ENCODE assay signal across 16 cellular contexts in genomic region chr18:48920408-48921038, GRCh38. TPM values are rescaled to one million over a fixed set of nuclear protein-coding genes. Genes with fewer than 3 reads are reported as not detected.
A peak's percentile ranks its signal among the peaks of the same experiment; 100 is the strongest.
DNase-seq lines count a peak whose midpoint lies in the region; ATAC-seq and TF ChIP-seq lines count a peak whose summit lies in the region.
"Had no signal": no experiment of that assay in that cellular context is flagged by ENCODE, and none has a peak within 500 bp of the region (broad histone marks: within the 10 kb centered on the region; RNA-seq: fewer than 3 reads in every experiment).

No MANE protein-coding gene starts in this region.

- TF ChIP-seq RAD21 in IMR-90 (IDR thresholded peaks at IDR 0.05; ENCODE audit: low read length), result no peak

- H2BK5ac ChIP-seq in IMR-90 (ENCODE audit: low read depth, low read length, poor library complexity, severe bottlenecking), result no peak overlapping the region

- peaks cover 53% of the 10 kb centered on the region for H3K79me2 ChIP-seq in GM23338 (replicated peaks; ENCODE audit: insufficient read depth)

- H3K27ac Mint-ChIP-seq in nephron progenitor cell (no peak overlapping the region), GM23338 (no peak overlapping the region)
- H3K27ac Mint-ChIP-seq: activated B cell treated with CpG ODN at 0.5 μM for 24 hours had no signal

- dilution Hi-C loops in IMR-90 (cut with HindIII; ENCODE audit: low sequenced_read_pairs, unreplicated experiment), result no loop called here

- H3K4me1 ChIP-seq in A673 (ENCODE audit: insufficient read depth, low read length, poor library complexity, severe bottlenecking) (peaks cover 35% of the 10 kb centered on the region), IMR-90 (ENCODE audit: control insufficient read depth, insufficient read depth, low read length) (peaks cover 38% of the 10 kb centered on the region), GM23338 (ENCODE audit: insufficient read depth) (peaks cover 24% of the 10 kb centered on the region)

- H2AK5ac ChIP-seq in IMR-90 (ENCODE audit: low read depth, low read length), result peak overlapping the region; percentile 42; the same call in 1 of the 2 replicates

- ATAC-seq in IMR-90 (ENCODE audit: low read depth), result no peak
- ATAC-seq in HG03571 (IDR thresholded peaks at IDR 0.05; ENCODE audit: unreplicated experiment), result no peak
- ATAC-seq in HG03521 (IDR thresholded peaks at IDR 0.05; ENCODE audit: unreplicated experiment), result no peak
- no peak for ATAC-seq in GM23338
- ATAC-seq in GM21528 (IDR thresholded peaks at IDR 0.05; ENCODE audit: low FRiP score, unreplicated experiment), result no peak
- ATAC-seq: left lung had no signal

- H3K4me2 ChIP-seq in IMR-90 (ENCODE audit: low read depth, low read length) (no peak overlapping the region), GM23338 (no peak overlapping the region)

- no peak overlapping the region for H2BK120ac ChIP-seq in IMR-90 (ENCODE audit: low read depth, low read length)

- CTCF ChIA-PET in A673 (lab: Charles Lee), result no interaction called here
- CTCF ChIA-PET in IMR-90 (lab: Yijun Ruan, JAX), result interaction anchor here (0.6 kb wide), 1 partner anchor 228 kb away, joined by 3 read pairs; no protein-coding TSS in a partner anchor

- H3K9me2 ChIP-seq in GM23338 (ENCODE audit: insufficient read depth), result no peaks in the 10 kb centered on the region

- H3F3A ChIP-seq in GM23338 (replicated peaks; ENCODE audit: low read depth), result peaks cover 19% of the 10 kb centered on the region

- H3K4me1 Mint-ChIP-seq in nephron progenitor cell (peaks cover 87% of the 10 kb centered on the region), GM23338 (peaks cover 50% of the 10 kb centered on the region)

- H3K36me3 ChIP-seq in A673 (ENCODE audit: insufficient read depth, low read length, poor library complexity, severe bottlenecking) (peaks cover 9% of the 10 kb centered on the region), IMR-90 (ENCODE audit: control insufficient read depth, insufficient read depth, low read length) (peaks cover 25% of the 10 kb centered on the region), GM23338 (ENCODE audit: insufficient read depth) (no peaks in the 10 kb centered on the region)

- peak overlapping the region; percentile 63; the same call in 1 of the 2 replicates for H3K23ac ChIP-seq in IMR-90 (ENCODE audit: low read depth, low read length)

- no peak overlapping the region for H3K56ac ChIP-seq in IMR-90 (ENCODE audit: extremely low read depth, insufficient read depth, low read length)

- peak overlapping the region; percentile 27; the same call in 1 of the 2 replicates for H3K4ac ChIP-seq in IMR-90 (ENCODE audit: low read depth, low read length)

- H3K9me1 ChIP-seq in IMR-90 (ENCODE audit: insufficient read depth, low read length), result peaks cover 27% of the 10 kb centered on the region

- H2AFZ ChIP-seq in IMR-90 (replicated peaks; ENCODE audit: low read length, poor library complexity) (no peak overlapping the region), GM23338 (no peak overlapping the region)

- H3K36me3 Mint-ChIP-seq in nephron progenitor cell (ENCODE audit: low read depth), result peaks cover 22% of the 10 kb centered on the region
- H3K36me3 Mint-ChIP-seq in GM23338 (ENCODE audit: low read depth), result peaks cover 34% of the 10 kb centered on the region

- H3K9me3 Mint-ChIP-seq in nephron progenitor cell (no peaks in the 10 kb centered on the region), GM23338 (0 out of 3 replicates have a peak, but pooled peaks cover 3% of the 10 kb centered on the region)
- H3K9me3 Mint-ChIP-seq: activated B cell treated with CpG ODN at 0.5 μM for 24 hours had no signal

- no peak for TF ChIP-seq POLR2A in IMR-90 (IDR thresholded peaks at IDR 0.05; ENCODE audit: low read depth, low read length)

- POLR2A ChIA-PET in A673 (lab: Charles Lee; ENCODE audit: low non-redundant PET) (no interaction called here), IMR-90 (lab: Charles Lee; ENCODE audit: unreplicated experiment) (interaction anchor here (0.7 kb wide), 1 partner anchor 153 kb away, joined by 10 read pairs; no protein-coding TSS in a partner anchor)

- H3K27ac ChIP-seq in A673 (ENCODE audit: low read depth, low read length, poor library complexity, severe bottlenecking) (peak overlapping the region; percentile 31), IMR-90 (ENCODE audit: insufficient read depth, low read length) (no peak overlapping the region), coronary artery (peak overlapping the region; percentile 38 to 39), GM23338 (ENCODE audit: low read depth) (no peak overlapping the region)
- H3K27ac ChIP-seq: HL-60, left lung had no signal

- DNase-seq in A673 (ENCODE audit: low spot score) (no peak), IMR-90 (no peak), coronary artery (ENCODE audit: low spot score) (peak; percentile 69), nephron progenitor cell (no peak), GM23338 (ENCODE audit: low spot score) (no peak)
- DNase-seq: activated B cell treated with CpG ODN at 0.5 μM for 24 hours; activated T-cell treated with anti-CD3 and anti-CD28 coated beads, Interleukin-2, amount 50 U/mL, for 1 hour; left lung; NCI-H2081; occipital lobe; stimulated activated CD4-positive, alpha-beta T cell treated with anti-CD3 and anti-CD28 coated beads, Interleukin-15, amount 100 ng/mL, for 24 hours had no signal

- H3K27me3 ChIP-seq in A673 (replicated peaks; ENCODE audit: insufficient read depth, low read depth, low read length, poor library complexity), result no peaks in the 10 kb centered on the region
- H3K27me3 ChIP-seq in IMR-90 (ENCODE audit: control insufficient read depth, insufficient read depth, low read length), result no peaks in the 10 kb centered on the region
- H3K27me3 ChIP-seq in GM23338 (ENCODE audit: insufficient read depth), result no peaks in the 10 kb centered on the region
- H3K27me3 ChIP-seq: left lung had no signal

- intact Hi-C loops in A673 (cut with micrococcal nuclease; ENCODE audit: unreplicated experiment) (no loop called here), IMR-90 (cut with micrococcal nuclease) (no loop called here)

- H4K91ac ChIP-seq in IMR-90 (ENCODE audit: insufficient read depth, low read depth, low read length), result no peak overlapping the region

- no peak overlapping the region for H2BK20ac ChIP-seq in IMR-90 (ENCODE audit: low read depth, low read length)

- H3K4me3 Mint-ChIP-seq in nephron progenitor cell, result peak overlapping the region; percentile 41
- H3K4me3 Mint-ChIP-seq in GM23338, result no peak overlapping the region
- H3K4me3 Mint-ChIP-seq: activated B cell treated with CpG ODN at 0.5 μM for 24 hours, B cell had no signal

- H3K27me3 Mint-ChIP-seq in nephron progenitor cell (ENCODE audit: low read depth, poor library complexity), result no peaks in the 10 kb centered on the region
- peaks cover 15% of the 10 kb centered on the region for H3K27me3 Mint-ChIP-seq in GM23338 (ENCODE audit: insufficient read depth, low read depth, poor library complexity)
- H3K27me3 Mint-ChIP-seq: activated B cell treated with CpG ODN at 0.5 μM for 24 hours, B cell had no signal

- H3K79me1 ChIP-seq in IMR-90 (ENCODE audit: low read depth in 1 of 2, low read length in 2 of 2), result peaks cover 13 to 84% of the 10 kb centered on the region in 2 experiments; a peak in 3 of 4 replicates

- H3K9me3 ChIP-seq in A673 (ENCODE audit: low read depth, low read length, poor library complexity, severe bottlenecking) (no peaks in the 10 kb centered on the region), IMR-90 (ENCODE audit: control insufficient read depth, insufficient read depth, low read length) (no peaks in the 10 kb centered on the region)
- H3K9me3 ChIP-seq: left lung had no signal

- BruUV-seq in A673 (replicated peaks; lab: Mats Ljungman, UMichigan) (no TSS peak), IMR-90 (replicated peaks; lab: Mats Ljungman, UMichigan) (TSS peak; percentile 58)

- 64% methylated on average over 4 of the region's 16 CpGs; no CpG with 5 or more reads in 1 of the 2 experiments for WGBS in IMR-90 (ENCODE audit: extremely low coverage in 2 of 2, insufficient read length in 1 of 2), 2 experiments

- no peak overlapping the region for H3K14ac ChIP-seq in IMR-90 (replicated peaks; ENCODE audit: low read depth, low read length)

- in situ Hi-C loops in IMR-90 (cut with MboI; ENCODE audit: low sequenced_read_pairs), result no loop called here

- no peak overlapping the region for H4K5ac ChIP-seq in IMR-90 (ENCODE audit: low read depth, low read length)

- H2AK9ac ChIP-seq in IMR-90 (replicated peaks; ENCODE audit: low read depth, low read length, poor library complexity), result no peak overlapping the region

- H2BK15ac ChIP-seq in IMR-90 (ENCODE audit: low read depth, low read length), result no peak overlapping the region

- H3K4me3 ChIP-seq in A673 (ENCODE audit: low read depth, low read length, poor library complexity, severe bottlenecking) (no peak overlapping the region), IMR-90 (ENCODE audit: insufficient read depth, low read depth, low read length) (no peak overlapping the region), coronary artery (no peak overlapping the region), GM23338 (no peak overlapping the region)
- H3K4me3 ChIP-seq: left lung had no signal

- no peak overlapping the region for H3K9ac ChIP-seq in IMR-90 (ENCODE audit: low read depth, low read length)

- no peak for TF ChIP-seq CTCF in A673 (conservative IDR thresholded peaks at IDR 0.05; ENCODE audit: low read depth, low read length)
- TF ChIP-seq CTCF in IMR-90 (conservative IDR thresholded peaks at IDR 0.05; ENCODE audit: low read depth, low read length), result no peak
- TF ChIP-seq CTCF in coronary artery (IDR thresholded peaks at IDR 0.05), result no peak
- no peak for TF ChIP-seq CTCF in nephron progenitor cell (IDR thresholded peaks at IDR 0.05)
- TF ChIP-seq CTCF in GM23338 (conservative IDR thresholded peaks at IDR 0.05; ENCODE audit: low read depth in 2 of 2), result no peak

- H4K8ac ChIP-seq in IMR-90 (ENCODE audit: low read depth in 2 of 2, low read length in 2 of 2), result no peak overlapping the region; a peak in 1 of 4 replicates

- H4K20me1 ChIP-seq in IMR-90 (ENCODE audit: insufficient read depth, low read length) (peaks cover 43% of the 10 kb centered on the region), GM23338 (replicated peaks; ENCODE audit: insufficient read depth) (peaks cover 28% of the 10 kb centered on the region)

- no peak overlapping the region for H3K18ac ChIP-seq in IMR-90 (ENCODE audit: low read depth, low read length)

TF ChIP-seq in IMR-90, 13 proteins besides CTCF, POLR2A, EP300 and RAD21 (continues in another document):
- TF ChIP-seq MAFK (IDR thresholded peaks at IDR 0.05; ENCODE audit: low read depth, low read length), result no peak
- TF ChIP-seq MAZ (IDR thresholded peaks at IDR 0.05; ENCODE audit: borderline replicate concordance, low read depth, low read length), result no peak

TF ChIP-seq in GM23338, 12 proteins besides CTCF, POLR2A, EP300 and RAD21 (continues in another document):
- TF ChIP-seq ZNF114 (CRISPR knock-in tag; IDR thresholded peaks at IDR 0.05), result no peak

RNA-seq across cellular contexts. Expression of gene SMAD7, which starts 30.2 kb away (rescaled TPM):
- 11.4 and 12.0 TPM in 2 replicates for total RNA-seq in A673 (2021)
- total RNA-seq in IMR-90 (2012; rRNA removed), result 13.3 and 15.8 TPM in 2 replicates
- polyA plus RNA-seq in IMR-90 (2012; rRNA removed), result 17.6 and 17.9 TPM in 2 replicates
- polyA plus RNA-seq in IMR-90 (2012; cell fraction: cytosol; rRNA removed), result 8.3 and 14.6 TPM in 2 replicates
- polyA plus RNA-seq in IMR-90 (2012; cell fraction: nucleus; rRNA removed; ENCODE audit: low replicate concordance), result 22.6 and 22.9 TPM in 2 replicates
- 28.8 and 29.8 TPM in 2 replicates for total RNA-seq in GM23338 (2014; rRNA removed; shearing (Covaris generic))
- 11.8 and 12.0 TPM in 2 replicates for polyA plus RNA-seq in GM23338 (2016; fragmentation: Nextera tagmentation; extraction: Ambion mirVana)

Comparison
In these comparisons a context has a peak if more than half of its experiments do, and no peak if none do; other contexts are left out.
1. H3K27ac ChIP-seq: peak in A673 (single experiment) and coronary artery (2 of 2); none in IMR-90 (single experiment) and GM23338 (single experiment).